7 cellular contexts compared by ENCODE assay signal in the genomic region with DNA sequence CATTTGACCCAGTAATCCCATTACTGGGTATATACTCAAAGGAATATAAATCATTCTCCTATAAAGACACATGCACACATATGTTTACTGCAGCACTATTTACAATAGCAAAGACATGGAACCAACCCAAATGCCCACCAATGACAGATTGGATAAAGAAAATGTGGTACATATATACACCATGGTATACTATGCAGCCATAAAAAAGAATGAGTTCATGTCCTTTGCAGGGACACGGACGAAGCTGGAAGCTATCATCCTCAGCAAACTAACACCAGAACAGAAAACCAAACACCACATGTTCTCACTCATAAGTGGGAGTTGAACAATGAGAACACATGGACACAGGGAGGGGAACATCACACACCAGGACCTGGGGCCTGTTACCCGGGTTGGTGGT. TPM values are rescaled to one million over a fixed set of nuclear protein-coding genes. Genes with fewer than 3 reads are reported as not detected.
DNase-seq lines count a peak whose midpoint lies in the region; ATAC-seq and TF ChIP-seq lines count a peak whose summit lies in the region.
"Not testable (repeated sequence)": the region's sequence is repeated elsewhere in the genome, so short reads cannot be mapped to it uniquely, and the experiment has no call there.
"Had no signal": no experiment of that assay in that cellular context is flagged by ENCODE, and none has a peak within 500 bp of the region (broad histone marks: within the 10 kb centered on the region; RNA-seq: fewer than 3 reads in every experiment).

No MANE protein-coding gene starts in this region.

- CTCF ChIA-PET in HEK293 (lab: Yijun Ruan, JAX) = not testable (repeated sequence)

- H3K4me1 Mint-ChIP-seq in activated naive CD4-positive, alpha-beta T cell treated with anti-CD3 and anti-CD28 coated beads, Interleukin-2, amount 50 U/mL, for 24 hours = not testable (repeated sequence)
- H3K4me1 Mint-ChIP-seq in endothelial cell (ENCODE audit: unreplicated experiment) (peaks cover 52% of the 10 kb centered on the region), mesothelial cell of epicardium (peaks cover 60% of the 10 kb centered on the region)

- not testable (repeated sequence) for H3K4me3 ChIP-seq in HEK293 (ENCODE audit: low read depth, low read length); trophoblast cell (ENCODE audit: low read depth, low read length)

- H3K4me2 ChIP-seq in trophoblast cell (ENCODE audit: low read length) = not testable (repeated sequence)

- H3K27ac Mint-ChIP-seq in activated naive CD4-positive, alpha-beta T cell treated with anti-CD3 and anti-CD28 coated beads, Interleukin-2, amount 50 U/mL, for 24 hours = peak overlapping the region; percentile 59
- H3K27ac Mint-ChIP-seq in endothelial cell (ENCODE audit: unreplicated experiment) (peak overlapping the region; percentile 84), mesothelial cell of epicardium (peak overlapping the region; percentile 50)

- H3K79me1 ChIP-seq in trophoblast cell (ENCODE audit: low read length) = not testable (repeated sequence)

- POLR2A ChIA-PET in HEK293 (lab: Yijun Ruan, JAX) = not testable (repeated sequence)

- peak overlapping the region; percentile 91 for H3K4ac ChIP-seq in trophoblast cell (ENCODE audit: low read depth, low read length)

- not testable (repeated sequence) for H4K8ac ChIP-seq in trophoblast cell (ENCODE audit: low read depth, low read length)

- H3K27me3 Mint-ChIP-seq in activated naive CD4-positive, alpha-beta T cell treated with anti-CD3 and anti-CD28 coated beads, Interleukin-2, amount 50 U/mL, for 24 hours = peaks cover 67% of the 10 kb centered on the region
- not testable (repeated sequence) for H3K27me3 Mint-ChIP-seq in endothelial cell (ENCODE audit: unreplicated experiment); mesothelial cell of epicardium (ENCODE audit: low read depth)

- not testable (repeated sequence) for H3K4me3 Mint-ChIP-seq in activated naive CD4-positive, alpha-beta T cell treated with anti-CD3 and anti-CD28 coated beads, Interleukin-2, amount 50 U/mL, for 24 hours; mesothelial cell of epicardium
- H3K4me3 Mint-ChIP-seq in endothelial cell (ENCODE audit: unreplicated experiment) = peak overlapping the region; percentile 87

- H2BK5ac ChIP-seq in trophoblast cell (ENCODE audit: low read depth, low read length, poor library complexity) = not testable (repeated sequence)

- not testable (repeated sequence) for H3K23ac ChIP-seq in trophoblast cell (ENCODE audit: low read length)

- not testable (repeated sequence) for H3K18ac ChIP-seq in trophoblast cell (ENCODE audit: low read length)

- H2AFZ ChIP-seq in trophoblast cell (ENCODE audit: insufficient read depth, low read length, poor library complexity) = not testable (repeated sequence)

- not testable (repeated sequence) for H3K27ac ChIP-seq in HEK293 (ENCODE audit: extremely low read depth, low read depth, low read length); trophoblast cell (ENCODE audit: low read depth, low read length)

- H3K14ac ChIP-seq in trophoblast cell (ENCODE audit: low read length) = not testable (repeated sequence)

- H3K36me3 Mint-ChIP-seq in activated naive CD4-positive, alpha-beta T cell treated with anti-CD3 and anti-CD28 coated beads, Interleukin-2, amount 50 U/mL, for 24 hours = not testable (repeated sequence)
- H3K36me3 Mint-ChIP-seq in endothelial cell (ENCODE audit: low read depth, unreplicated experiment) (peaks cover 13% of the 10 kb centered on the region), mesothelial cell of epicardium (peaks cover 14% of the 10 kb centered on the region)

- not testable (repeated sequence) for ATAC-seq in SK-N-SH treated with all-trans-retinoic acid at 6 μM for 48 hours

- not testable (repeated sequence) for H4K91ac ChIP-seq in trophoblast cell (ENCODE audit: low read depth, low read length)

- H3K36me3 ChIP-seq in HEK293 (ENCODE audit: control insufficient read depth in 2 of 2, insufficient read depth in 1 of 2, low read length in 2 of 2); trophoblast cell (ENCODE audit: control insufficient read depth in 1 of 2, insufficient read depth in 2 of 2, low read length in 2 of 2): not testable (repeated sequence)

- peaks cover 16% of the 10 kb centered on the region for H3K79me2 ChIP-seq in trophoblast cell (ENCODE audit: control insufficient read depth, insufficient read depth, low read length, poor library complexity)

- not testable (repeated sequence) for H3K9me3 Mint-ChIP-seq in activated naive CD4-positive, alpha-beta T cell treated with anti-CD3 and anti-CD28 coated beads, Interleukin-2, amount 50 U/mL, for 24 hours; endothelial cell (ENCODE audit: unreplicated experiment); mesothelial cell of epicardium

- not testable (repeated sequence) for H2AK5ac ChIP-seq in trophoblast cell (ENCODE audit: low read length)

- peaks cover 18% of the 10 kb centered on the region for H3K4me1 ChIP-seq in HEK293 (ENCODE audit: control insufficient read depth, insufficient read depth, low read length)
- not testable (repeated sequence) for H3K4me1 ChIP-seq in trophoblast cell (ENCODE audit: control insufficient read depth in 1 of 2, insufficient read depth in 2 of 2, low read length in 2 of 2)

- not testable (repeated sequence) for H4K12ac ChIP-seq in trophoblast cell (ENCODE audit: low read depth, low read length)

- not testable (repeated sequence) for H3K9me3 ChIP-seq in HEK293 (ENCODE audit: control insufficient read depth, insufficient read depth, low read depth, low read length); trophoblast cell (ENCODE audit: insufficient read depth, low read depth, low read length)

- not testable (repeated sequence) for H2BK120ac ChIP-seq in trophoblast cell (ENCODE audit: insufficient read depth, low read length, poor library complexity)

- DNase-seq in endothelial cell (ENCODE audit: low spot score); mesothelial cell of epicardium (ENCODE audit: low spot score in 2 of 2, unreplicated experiment in 2 of 2); trophoblast cell: not testable (repeated sequence)

- H2BK12ac ChIP-seq in trophoblast cell (ENCODE audit: low read length) = not testable (repeated sequence)

- TF ChIP-seq CTCF in HEK293 (tag by site-specific recombination; IDR thresholded peaks at IDR 0.05); endothelial cell (IDR thresholded peaks at IDR 0.05; ENCODE audit: unreplicated experiment); mesothelial cell of epicardium (IDR thresholded peaks at IDR 0.05; ENCODE audit: unreplicated experiment): not testable (repeated sequence)

- not testable (repeated sequence) for H3K27me3 ChIP-seq in trophoblast cell (ENCODE audit: insufficient read depth, low read length)

- no CpG with 5 or more reads among the region's 3 CpGs for WGBS in trophoblast cell (ENCODE audit: extremely low coverage, insufficient coverage, insufficient read length)

- not testable (repeated sequence) for H3K9ac ChIP-seq in trophoblast cell (ENCODE audit: low read length)

TF ChIP-seq in HEK293, 187 proteins besides CTCF, POLR2A, EP300 and RAD21:
- peak; percentile 80 for TF ChIP-seq ZNF146 (tag by site-specific recombination; IDR thresholded peaks at IDR 0.05)

TF ChIP-seq in SK-N-SH treated with all-trans-retinoic acid at 6 μM for 48 hours, 23 proteins besides CTCF, POLR2A, EP300 and RAD21:
- peak; percentile 78 for TF ChIP-seq ZNF8 (CRISPR knock-in tag; IDR thresholded peaks at IDR 0.05)

RNA-seq across cellular contexts. Expression of a gene that starts 4.8 kb away (rescaled TPM):
- 473 TPM for total RNA-seq in endothelial cell (ENCODE audit: unreplicated experiment)
- total RNA-seq in mesothelial cell of epicardium = 147 to 159 TPM (median 154 TPM) in 3 replicates
- polyA plus RNA-seq in trophoblast cell (2013) = 85.2 and 88.6 TPM in 2 replicates
- total RNA-seq: CD4-positive, alpha-beta memory T cell had no signal
- polyA plus RNA-seq: CD4-positive, alpha-beta memory T cell had no signal
